1 cellular context compared by ENCODE assay signal in the genomic region with DNA sequence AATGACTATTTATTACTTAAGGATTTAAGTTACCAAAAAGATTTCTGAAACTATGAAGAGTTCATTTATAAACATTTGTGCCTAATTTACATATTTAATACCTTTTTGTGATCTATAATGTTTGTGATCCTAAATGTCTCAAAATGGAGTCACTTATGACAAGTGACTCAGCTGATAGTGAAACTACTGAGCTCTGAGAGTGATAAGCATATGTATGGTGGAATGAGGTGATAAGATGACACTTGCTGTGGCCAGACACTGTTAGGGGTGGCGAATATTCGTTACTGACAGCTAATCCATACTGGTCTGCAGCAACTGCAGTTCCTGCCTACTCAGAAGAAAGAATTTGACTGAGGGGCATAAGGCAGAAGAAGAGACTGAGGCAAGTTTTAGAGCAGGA.
A peak's percentile ranks its signal among the peaks of the same experiment; 100 is the strongest.
TF ChIP-seq lines count a peak whose summit lies in the region.

No MANE protein-coding gene starts in this region.

TF ChIP-seq in K562, 482 proteins besides CTCF, POLR2A, EP300 and RAD21 (continued from another document):
- TF ChIP-seq, protein P1, sequence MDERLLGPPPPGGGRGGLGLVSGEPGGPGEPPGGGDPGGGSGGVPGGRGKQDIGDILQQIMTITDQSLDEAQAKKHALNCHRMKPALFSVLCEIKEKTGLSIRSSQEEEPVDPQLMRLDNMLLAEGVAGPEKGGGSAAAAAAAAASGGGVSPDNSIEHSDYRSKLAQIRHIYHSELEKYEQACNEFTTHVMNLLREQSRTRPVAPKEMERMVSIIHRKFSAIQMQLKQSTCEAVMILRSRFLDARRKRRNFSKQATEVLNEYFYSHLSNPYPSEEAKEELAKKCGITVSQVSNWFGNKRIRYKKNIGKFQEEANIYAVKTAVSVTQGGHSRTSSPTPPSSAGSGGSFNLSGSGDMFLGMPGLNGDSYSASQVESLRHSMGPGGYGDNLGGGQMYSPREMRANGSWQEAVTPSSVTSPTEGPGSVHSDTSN (CRISPR knock-in tag; IDR thresholded peaks at IDR 0.05; ENCODE audit: low read depth): no peak
- TF ChIP-seq, protein P1 (tag; conservative IDR thresholded peaks at IDR 0.05; ENCODE audit: low read depth): peak; percentile 78
- TF ChIP-seq ZNF212 (CRISPR knock-in tag; IDR thresholded peaks at IDR 0.05): peak; percentile 86
